8 cellular contexts compared by ENCODE assay signal in the genomic region with DNA sequence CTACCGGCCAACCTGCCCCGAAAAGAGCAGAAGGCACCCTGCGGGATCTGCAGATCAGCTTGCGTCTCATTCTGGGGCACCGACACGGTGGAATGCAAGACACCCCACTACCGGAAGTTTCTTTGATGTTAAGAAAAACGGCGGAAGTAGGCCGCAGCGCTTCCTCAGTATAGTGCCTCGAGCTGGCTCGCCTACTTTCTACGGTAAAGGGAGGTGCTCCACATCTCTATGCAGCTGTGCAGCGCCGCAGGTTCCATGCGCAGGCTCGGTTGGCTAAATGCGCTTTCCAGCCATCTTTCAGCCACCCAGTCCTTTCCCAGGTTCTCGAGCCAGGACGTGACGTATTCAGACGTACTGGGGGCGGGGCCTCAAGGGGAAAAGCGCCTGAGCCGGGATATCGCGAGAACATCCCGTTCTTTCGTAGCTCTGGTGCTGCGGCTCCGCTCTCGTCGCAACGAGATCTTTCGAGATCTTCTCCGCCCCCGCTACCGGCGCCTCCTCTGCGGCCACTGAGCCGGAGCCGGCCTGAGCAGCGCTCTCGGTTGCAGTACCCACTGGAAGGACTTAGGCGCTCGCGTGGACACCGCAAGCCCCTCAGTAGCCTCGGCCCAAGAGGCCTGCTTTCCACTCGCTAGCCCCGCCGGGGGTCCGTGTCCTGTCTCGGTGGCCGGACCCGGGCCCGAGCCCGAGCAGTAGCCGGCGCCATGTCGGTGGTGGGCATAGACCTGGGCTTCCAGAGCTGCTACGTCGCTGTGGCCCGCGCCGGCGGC.
DNase-seq lines count a peak whose midpoint lies in the region; ATAC-seq and TF ChIP-seq lines count a peak whose summit lies in the region.

Gene HSPA4, plus strand, starts transcription at position 467 of the 770 bp plus-strand sequence. Its CDS starts 238 bp downstream, at position 705.

- in situ Hi-C loops in HAP-1 (cut with MboI; ENCODE audit: low sequenced_read_pairs): no loop called here

- peak within 1 kb of the TSS; percentile 100 for H3K27ac Mint-ChIP-seq in nephron progenitor cell
- H3K27ac Mint-ChIP-seq in stimulated activated naive CD8-positive, alpha-beta T cell treated with anti-CD3 and anti-CD28 coated beads, Interleukin-15, amount 100 ng/mL, for 72 hours: peak within 1 kb of the TSS; percentile 100

- H3K9me3 Mint-ChIP-seq in nephron progenitor cell: peaks cover 4% of the 10 kb centered on the region
- H3K9me3 Mint-ChIP-seq in stimulated activated naive CD8-positive, alpha-beta T cell treated with anti-CD3 and anti-CD28 coated beads, Interleukin-15, amount 100 ng/mL, for 72 hours: no peaks in the 10 kb centered on the region

- peak within 1 kb of the TSS; percentile 93 for H3K4me2 ChIP-seq in MM.1S (ENCODE audit: low read depth, low read length)

- peaks cover 5% of the 10 kb centered on the region for H3K27me3 Mint-ChIP-seq in nephron progenitor cell (ENCODE audit: low read depth, poor library complexity)
- H3K27me3 Mint-ChIP-seq in stimulated activated naive CD8-positive, alpha-beta T cell treated with anti-CD3 and anti-CD28 coated beads, Interleukin-15, amount 100 ng/mL, for 72 hours: no peaks in the 10 kb centered on the region

- H3K4me1 ChIP-seq in ES-I3 (ENCODE audit: insufficient read depth, low read length) (peaks cover 18% of the 10 kb centered on the region; the same call in 1 of the 2 replicates), HAP-1 (peaks cover 22% of the 10 kb centered on the region), MM.1S (ENCODE audit: low read length) (peaks cover 21% of the 10 kb centered on the region)

- H2AFZ ChIP-seq in MM.1S (ENCODE audit: low read length): peak within 1 kb of the TSS; percentile 72

- peaks cover 20% of the 10 kb centered on the region for H3F3A ChIP-seq in MM.1S (ENCODE audit: insufficient read depth, low read length)

- no peak for TF ChIP-seq CTCF in MM.1S (IDR thresholded peaks at IDR 0.05; ENCODE audit: low read length)
- TF ChIP-seq CTCF in nephron progenitor cell (IDR thresholded peaks at IDR 0.05): no peak

- DNase-seq in HAP-1 (ENCODE audit: low spot score in 2 of 2): peak; percentile 98
- DNase-seq in MM.1S: peak; percentile 99
- peak; percentile 95 for DNase-seq in SIG-M5 (lab: John Stamatoyannopoulos, UW)
- peak; percentile 81 for DNase-seq in activated gamma-delta T cell (lab: John Stamatoyannopoulos, UW)
- DNase-seq in fibroblast of the conjunctiva (ENCODE audit: low read depth): peak; percentile 97
- DNase-seq in nephron progenitor cell: peak; percentile 96
- peak; percentile 96 to 98 for DNase-seq in stimulated activated naive CD8-positive, alpha-beta T cell treated with anti-CD3 and anti-CD28 coated beads, Interleukin-15, amount 100 ng/mL, for 72 hours

- H3K9ac ChIP-seq in ES-I3 (ENCODE audit: low read depth, low read length) (peak within 1 kb of the TSS; percentile 95), MM.1S (ENCODE audit: low read length) (peak within 1 kb of the TSS; percentile 99)

- H3K36me3 ChIP-seq in ES-I3 (ENCODE audit: insufficient read depth, low read length): no peaks in the 10 kb centered on the region
- peaks cover 13% of the 10 kb centered on the region for H3K36me3 ChIP-seq in HAP-1 (replicated peaks)
- H3K36me3 ChIP-seq in MM.1S (replicated peaks; ENCODE audit: insufficient read depth, low read length): no peaks in the 10 kb centered on the region

- H3K27ac ChIP-seq in MM.1S (ENCODE audit: low read length): peak within 1 kb of the TSS; percentile 95

- H3K4me3 ChIP-seq in HAP-1 (peak within 1 kb of the TSS; percentile 99), MM.1S (ENCODE audit: low read length) (peak within 1 kb of the TSS; percentile 99)

- H3K4me3 Mint-ChIP-seq in nephron progenitor cell: peak within 1 kb of the TSS; percentile 92
- peak within 1 kb of the TSS; percentile 91 to 97 for H3K4me3 Mint-ChIP-seq in stimulated activated naive CD8-positive, alpha-beta T cell treated with anti-CD3 and anti-CD28 coated beads, Interleukin-15, amount 100 ng/mL, for 72 hours

- no peaks in the 10 kb centered on the region for H3K27me3 ChIP-seq in HAP-1 (ENCODE audit: low read depth)
- H3K27me3 ChIP-seq in MM.1S (replicated peaks; ENCODE audit: insufficient read depth, low read length): no peaks in the 10 kb centered on the region

- peaks cover 57% of the 10 kb centered on the region for H3K4me1 Mint-ChIP-seq in nephron progenitor cell
- H3K4me1 Mint-ChIP-seq in stimulated activated naive CD8-positive, alpha-beta T cell treated with anti-CD3 and anti-CD28 coated beads, Interleukin-15, amount 100 ng/mL, for 72 hours: peaks cover 73% of the 10 kb centered on the region

- H3K79me2 ChIP-seq in MM.1S (ENCODE audit: low read length): peaks cover 61% of the 10 kb centered on the region

- H4K20me1 ChIP-seq in MM.1S (ENCODE audit: insufficient read depth, low read length): peaks cover 3% of the 10 kb centered on the region; the same call in 1 of the 2 replicates

- ATAC-seq in stimulated activated naive CD8-positive, alpha-beta T cell treated with anti-CD3 and anti-CD28 coated beads, Interleukin-15, amount 100 ng/mL, for 72 hours: peak; percentile 88

- peaks cover 29% of the 10 kb centered on the region for H3K36me3 Mint-ChIP-seq in nephron progenitor cell (ENCODE audit: low read depth)

- H3K9me3 ChIP-seq in ES-I3 (ENCODE audit: control insufficient read depth, insufficient read depth, low read length) (no peaks in the 10 kb centered on the region), HAP-1 (no peaks in the 10 kb centered on the region), MM.1S (replicated peaks; ENCODE audit: insufficient read depth, low read length) (no peaks in the 10 kb centered on the region)

- H3K9me2 ChIP-seq in MM.1S (replicated peaks; ENCODE audit: insufficient read depth, low read length): no peaks in the 10 kb centered on the region

Comparison
In these comparisons a context has a peak if more than half of its experiments do, and no peak if none do; other contexts are left out.
1. Peak in every context shown above with its lines: DNase-seq, ATAC-seq, H3K4me3 ChIP-seq and H3K27ac ChIP-seq.